ENCODE assay signal across 15 cellular contexts in the genomic region with DNA sequence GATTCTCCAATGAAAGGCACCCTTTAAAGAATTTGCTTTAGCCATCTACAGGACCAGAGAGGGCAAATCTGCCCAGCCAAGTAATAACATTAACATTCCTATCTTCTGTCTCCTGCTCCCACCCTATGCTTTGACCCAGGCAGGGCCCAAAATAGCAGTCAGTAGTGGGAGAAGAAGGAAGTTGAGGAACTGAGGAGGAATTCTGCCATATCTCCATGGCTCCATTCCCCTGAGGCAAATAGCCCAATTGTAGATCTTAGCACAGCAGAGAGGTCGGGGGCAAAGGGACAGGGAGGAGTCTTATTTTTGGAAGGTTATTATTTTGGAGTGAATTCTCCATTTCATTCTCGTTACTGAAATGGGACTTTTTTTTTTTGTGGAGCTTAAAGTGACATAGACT.
DNase-seq lines count a peak whose midpoint lies in the region; FAIRE-seq and TF ChIP-seq lines count a peak whose summit lies in the region.
"Had no signal": no experiment of that assay in that cellular context is flagged by ENCODE, and none has a peak within 500 bp of the region (broad histone marks: within the 10 kb centered on the region; RNA-seq: fewer than 3 reads in every experiment).

No MANE protein-coding gene starts in this region.

- H3K4me1 ChIP-seq in kidney (ENCODE audit: control insufficient read depth in 1 of 2, insufficient read depth in 1 of 2, low read depth in 1 of 2, low read length in 2 of 2): peaks cover 12 to 13% of the 10 kb centered on the region in 2 donors
- H3K4me1 ChIP-seq in stomach: peaks cover 22 to 35% (median 31%) of the 10 kb centered on the region in 4 donors

- H3K9ac ChIP-seq in kidney (ENCODE audit: low read length in 2 of 2): no peak overlapping the region

- FAIRE-seq in kidney (lab: Jason Lieb, UNC) (no peak), RCC 7860 (lab: Jason Lieb, UNC) (no peak)

- DNase-seq in EH (ENCODE audit: low read depth): peak; percentile 23
- DNase-seq in kidney: no peak
- no peak for DNase-seq in stomach
- DNase-seq in amygdala (lab: John Stamatoyannopoulos, UW): no peak
- DNase-seq in RCC 7860 (ENCODE audit: low spot score): no peak
- no peak for DNase-seq in DMS153 (lab: John Stamatoyannopoulos, UW)
- no peak for DNase-seq in stimulated activated CD4-positive, alpha-beta T cell treated with anti-CD3 and anti-CD28 coated beads, Interleukin-2, amount 100 ng/mL, for 48 hours
- DNase-seq: activated B cell treated with CpG ODN at 0.5 μM for 24 hours, gastrocnemius medialis, MM.1S, mucosa of descending colon, NCI-H2107, NCI-H82 had no signal

- TF ChIP-seq CTCF in kidney (IDR thresholded peaks at IDR 0.05; ENCODE audit: borderline replicate concordance, extremely low read depth, insufficient read depth) (no peak), stomach (IDR thresholded peaks at IDR 0.05) (no peak)

- H3K27ac ChIP-seq in cingulate gyrus (ENCODE audit: low read depth, low read length) (peak overlapping the region; percentile 24), kidney (ENCODE audit: low read depth in 2 of 2, low read length in 2 of 2) (peak overlapping the region in 1 of 2 donors; percentile 37), stomach (peak overlapping the region in 4 of 5 donors; percentile 62 to 77 (median 72))
- H3K27ac ChIP-seq: RWPE1 had no signal

- peak overlapping the region; percentile 47 to 70 for H3K4me3 ChIP-seq in kidney (ENCODE audit: low read length in 2 of 2)
- H3K4me3 ChIP-seq in stomach: peak overlapping the region in 2 of 4 donors; percentile 11 to 21
- H3K4me3 ChIP-seq: mucosa of descending colon had no signal

- WGBS in stomach, 5 donors: 24 to 45% (median 36%) methylated on average over 2 of the region's 2 CpGs

- no peak for TF ChIP-seq POLR2A in stomach (IDR thresholded peaks at IDR 0.05)

- no peaks in the 10 kb centered on the region for H3K9me3 ChIP-seq in kidney (ENCODE audit: control insufficient read depth in 1 of 2, low read length in 2 of 2)
- no peaks in the 10 kb centered on the region for H3K9me3 ChIP-seq in stomach
- H3K9me3 ChIP-seq: gastrocnemius medialis, mucosa of descending colon had no signal

- intact Hi-C loops in kidney (cut with DNase I): no loop called here
- intact Hi-C loops in stomach (cut with DNase I; ENCODE audit: low total_unique reads): no loop called here

- TF ChIP-seq EP300 in stomach (IDR thresholded peaks at IDR 0.05): no peak

- H3K36me3 ChIP-seq in kidney (ENCODE audit: control insufficient read depth in 1 of 2, insufficient read depth in 2 of 2, low read length in 2 of 2): no peaks in the 10 kb centered on the region
- no peaks in the 10 kb centered on the region for H3K36me3 ChIP-seq in stomach
- H3K36me3 ChIP-seq: gastrocnemius medialis had no signal

- no peaks in the 10 kb centered on the region for H3K27me3 ChIP-seq in stomach
- H3K27me3 ChIP-seq: gastrocnemius medialis had no signal
